10 cellular contexts compared by ENCODE assay signal in genomic region chr10:122114156-122114747, GRCh38.
DNase-seq lines count a peak whose midpoint lies in the region; ATAC-seq, FAIRE-seq and TF ChIP-seq lines count a peak whose summit lies in the region.
"Had no signal": no experiment of that assay in that cellular context is flagged by ENCODE, and none has a peak within 500 bp of the region (broad histone marks: within the 10 kb centered on the region; RNA-seq: fewer than 3 reads in every experiment).

No MANE protein-coding gene starts in this region.

- H3K36me3 ChIP-seq in keratinocyte (ENCODE audit: control insufficient read depth in 2 of 2, extremely low read depth in 1 of 2, insufficient read depth in 2 of 2, low read length in 2 of 2) = no peaks in the 10 kb centered on the region
- H3K36me3 ChIP-seq in smooth muscle cell (ENCODE audit: low read depth) = no peaks in the 10 kb centered on the region
- H3K36me3 ChIP-seq in CD8-positive, alpha-beta memory T cell (ENCODE audit: insufficient read depth, low read length) = no peaks in the 10 kb centered on the region

- POLR2A ChIA-PET in CD8-positive, alpha-beta memory T cell (lab: Charles Lee) = no interaction called here

- TF ChIP-seq CTCF in HFFc6 (IDR thresholded peaks at IDR 0.05) (no peak), cardiac fibroblast (IDR thresholded peaks at IDR 0.05; ENCODE audit: low read depth, low read length) (no peak), keratinocyte (optimal IDR thresholded peaks at IDR 0.05 in 1 of 3, IDR thresholded peaks at IDR 0.05 in 1 of 3, conservative IDR thresholded peaks at IDR 0.05 in 1 of 3; ENCODE audit: extremely low read depth in 1 of 3, insufficient read depth in 2 of 3, low read length in 3 of 3) (no peak), smooth muscle cell (IDR thresholded peaks at IDR 0.05; ENCODE audit: borderline replicate concordance, insufficient read depth, poor library complexity, severe bottlenecking) (no peak)

- H3K27me3 ChIP-seq in keratinocyte (ENCODE audit: control insufficient read depth, extremely low read depth, insufficient read depth, low read length) (no peaks in the 10 kb centered on the region), smooth muscle cell (ENCODE audit: low read depth) (peaks cover 17% of the 10 kb centered on the region)
- no peaks in the 10 kb centered on the region for H3K27me3 ChIP-seq in CD8-positive, alpha-beta memory T cell (ENCODE audit: insufficient read depth, low read length, poor library complexity, severe bottlenecking)

- peaks cover 2% of the 10 kb centered on the region for H3K9me1 ChIP-seq in keratinocyte (ENCODE audit: control insufficient read depth, extremely low read depth, insufficient read depth, low read length)

- H3K4me1 ChIP-seq in keratinocyte (ENCODE audit: control insufficient read depth, extremely low read depth, insufficient read depth, low read length) (peaks cover 36% of the 10 kb centered on the region), smooth muscle cell (ENCODE audit: low read depth) (peaks cover 5% of the 10 kb centered on the region)
- no peaks in the 10 kb centered on the region for H3K4me1 ChIP-seq in CD8-positive, alpha-beta memory T cell (ENCODE audit: insufficient read depth, low read length)

- H3K9me3 ChIP-seq in keratinocyte (ENCODE audit: control insufficient read depth, low read depth, low read length) (no peaks in the 10 kb centered on the region), smooth muscle cell (replicated peaks; ENCODE audit: low read depth) (no peaks in the 10 kb centered on the region)
- no peaks in the 10 kb centered on the region for H3K9me3 ChIP-seq in CD8-positive, alpha-beta memory T cell (ENCODE audit: low read length)

- dilution Hi-C loops in keratinocyte (cut with MboI; ENCODE audit: extremely low pct_ligation_motif_present, low sequenced_read_pairs) = no loop called here

- FAIRE-seq in keratinocyte (lab: Jason Lieb, UNC) = no peak

- H3F3A ChIP-seq in smooth muscle cell (ENCODE audit: low read depth) = peaks cover 10% of the 10 kb centered on the region

- no peaks in the 10 kb centered on the region; the same call in 1 of the 2 replicates for H3K9me3 Mint-ChIP-seq in HFFc6
- H3K9me3 Mint-ChIP-seq in natural killer cell treated with Interleukin-12 subunit alpha and Interleukin-12 subunit beta and Interleukin-15 and Interleukin-18, amount 100 ng/mL, for 72 hours = no peaks in the 10 kb centered on the region
- no peaks in the 10 kb centered on the region for H3K9me3 Mint-ChIP-seq in CD8-positive, alpha-beta memory T cell
- H3K9me3 Mint-ChIP-seq: activated B cell treated with CpG ODN at 0.5 μM for 24 hours had no signal

- H3K36me3 Mint-ChIP-seq in HFFc6 (ENCODE audit: low read depth) = no peaks in the 10 kb centered on the region
- H3K36me3 Mint-ChIP-seq in natural killer cell treated with Interleukin-12 subunit alpha and Interleukin-12 subunit beta and Interleukin-15 and Interleukin-18, amount 100 ng/mL, for 72 hours = no peaks in the 10 kb centered on the region
- peaks cover 0 to 5% (median 0%) of the 10 kb centered on the region in 3 donors for H3K36me3 Mint-ChIP-seq in CD8-positive, alpha-beta memory T cell

- peaks cover 31% of the 10 kb centered on the region for H3K79me2 ChIP-seq in keratinocyte (ENCODE audit: control insufficient read depth, insufficient read depth, low read length)
- peaks cover 3% of the 10 kb centered on the region for H3K79me2 ChIP-seq in smooth muscle cell (ENCODE audit: low read depth)

- H3K27ac ChIP-seq in keratinocyte (ENCODE audit: control insufficient read depth, insufficient read depth, low read length) (peak overlapping the region; percentile 82), smooth muscle cell (ENCODE audit: low read depth) (no peak overlapping the region)
- H3K27ac ChIP-seq in CD8-positive, alpha-beta memory T cell (ENCODE audit: low read depth, low read length) = no peak overlapping the region

- CTCF ChIA-PET in CD8-positive, alpha-beta memory T cell (lab: Charles Lee) = no interaction called here

- H3K4me3 Mint-ChIP-seq in HFFc6 = peak overlapping the region; percentile 95
- H3K4me3 Mint-ChIP-seq in natural killer cell treated with Interleukin-12 subunit alpha and Interleukin-12 subunit beta and Interleukin-15 and Interleukin-18, amount 100 ng/mL, for 72 hours = no peak overlapping the region
- peak overlapping the region in 1 of 7 donors; percentile 17 for H3K4me3 Mint-ChIP-seq in CD8-positive, alpha-beta memory T cell
- H3K4me3 Mint-ChIP-seq: activated B cell treated with CpG ODN at 0.5 μM for 24 hours had no signal

- peak overlapping the region; percentile 81 for H2AFZ ChIP-seq in keratinocyte (ENCODE audit: control insufficient read depth, low read length)
- no peak overlapping the region for H2AFZ ChIP-seq in smooth muscle cell (ENCODE audit: low read depth)

- H3K27ac Mint-ChIP-seq in HFFc6 = peak overlapping the region; percentile 97
- H3K27ac Mint-ChIP-seq in natural killer cell treated with Interleukin-12 subunit alpha and Interleukin-12 subunit beta and Interleukin-15 and Interleukin-18, amount 100 ng/mL, for 72 hours = no peak overlapping the region
- H3K27ac Mint-ChIP-seq in CD8-positive, alpha-beta memory T cell = no peak overlapping the region
- H3K27ac Mint-ChIP-seq: activated B cell treated with CpG ODN at 0.5 μM for 24 hours had no signal

- 62% methylated on average over 13 of the region's 13 CpGs for WGBS in smooth muscle cell (ENCODE audit: low lambda C conversion rate)

- peak overlapping the region; percentile 96 for H3K4me2 ChIP-seq in keratinocyte (ENCODE audit: control insufficient read depth, extremely low read depth, insufficient read depth, low read depth, low read length)
- peak overlapping the region; percentile 99 for H3K4me2 ChIP-seq in smooth muscle cell

- H3K27me3 Mint-ChIP-seq in HFFc6 (ENCODE audit: insufficient read depth) = peaks cover 2% of the 10 kb centered on the region
- peaks cover 33 to 53% of the 10 kb centered on the region in 2 donors for H3K27me3 Mint-ChIP-seq in natural killer cell treated with Interleukin-12 subunit alpha and Interleukin-12 subunit beta and Interleukin-15 and Interleukin-18, amount 100 ng/mL, for 72 hours
- peaks cover 35 to 58% of the 10 kb centered on the region in 2 donors for H3K27me3 Mint-ChIP-seq in CD8-positive, alpha-beta memory T cell

- no peaks in the 10 kb centered on the region for H4K20me1 ChIP-seq in keratinocyte (ENCODE audit: control insufficient read depth, extremely low read depth, insufficient read depth, low read length)
- peaks cover 13% of the 10 kb centered on the region for H4K20me1 ChIP-seq in smooth muscle cell (ENCODE audit: low read depth)

- H3K4me1 Mint-ChIP-seq in HFFc6 (ENCODE audit: low read depth) = peaks cover 61% of the 10 kb centered on the region
- no peaks in the 10 kb centered on the region for H3K4me1 Mint-ChIP-seq in natural killer cell treated with Interleukin-12 subunit alpha and Interleukin-12 subunit beta and Interleukin-15 and Interleukin-18, amount 100 ng/mL, for 72 hours (ENCODE audit: low read depth in 2 of 2)
- peaks cover 0 to 8% (median 4%) of the 10 kb centered on the region in 3 donors for H3K4me1 Mint-ChIP-seq in CD8-positive, alpha-beta memory T cell

- peak overlapping the region; percentile 91 for H3K9ac ChIP-seq in keratinocyte (ENCODE audit: control insufficient read depth, extremely low read depth, insufficient read depth, low read length)
- no peak overlapping the region for H3K9ac ChIP-seq in smooth muscle cell (ENCODE audit: low read depth)

- DNase-seq in HFFc6 (no peak), cardiac fibroblast (ENCODE audit: low read depth in 2 of 2) (peak; percentile 14 to 42), keratinocyte (ENCODE audit: low read depth, low spot score) (no peak), smooth muscle cell (lab: John Stamatoyannopoulos, UW; ENCODE audit: unreplicated experiment) (no peak), NCI-H2227 (lab: John Stamatoyannopoulos, UW; ENCODE audit: unreplicated experiment) (no peak), NCI-H1048 (lab: John Stamatoyannopoulos, UW) (no peak)
- DNase-seq in natural killer cell treated with Interleukin-12 subunit alpha and Interleukin-12 subunit beta and Interleukin-15 and Interleukin-18, amount 100 ng/mL, for 72 hours (ENCODE audit: low spot score) = no peak
- DNase-seq in CD8-positive, alpha-beta memory T cell = no peak
- DNase-seq: activated B cell treated with CpG ODN at 0.5 μM for 24 hours, NCI-H146 had no signal

- no peak for ATAC-seq in natural killer cell treated with Interleukin-12 subunit alpha and Interleukin-12 subunit beta and Interleukin-15 and Interleukin-18, amount 100 ng/mL, for 72 hours

- H3K4me3 ChIP-seq in cardiac fibroblast (replicated peaks in 1 of 2; ENCODE audit: low read depth in 2 of 2, low read length in 2 of 2) (peak overlapping the region; percentile 71 to 81), keratinocyte (ENCODE audit: control insufficient read depth in 2 of 3, extremely low read depth in 1 of 3, insufficient read depth in 2 of 3, low read depth in 1 of 3, low read length in 3 of 3) (peak overlapping the region; percentile 72 to 81 (median 74)), smooth muscle cell (peak overlapping the region; percentile 93)
- no peak overlapping the region for H3K4me3 ChIP-seq in CD8-positive, alpha-beta memory T cell (ENCODE audit: low read length)

Comparison
In these comparisons a context has a peak if more than half of its experiments do, and no peak if none do; other contexts are left out.
1. DNase-seq: peak in cardiac fibroblast (2 of 2); none in HFFc6 (single experiment), keratinocyte (single experiment), smooth muscle cell (single experiment), natural killer cell treated with Interleukin-12 subunit alpha and Interleukin-12 subunit beta and Interleukin-15 and Interleukin-18, amount 100 ng/mL, for 72 hours (single experiment), NCI-H2227 (single experiment), CD8-positive, alpha-beta memory T cell (0 of 5) and NCI-H1048 (single experiment).